Comparison of ENCODE assay signal across 8 cellular contexts in the genomic region with DNA sequence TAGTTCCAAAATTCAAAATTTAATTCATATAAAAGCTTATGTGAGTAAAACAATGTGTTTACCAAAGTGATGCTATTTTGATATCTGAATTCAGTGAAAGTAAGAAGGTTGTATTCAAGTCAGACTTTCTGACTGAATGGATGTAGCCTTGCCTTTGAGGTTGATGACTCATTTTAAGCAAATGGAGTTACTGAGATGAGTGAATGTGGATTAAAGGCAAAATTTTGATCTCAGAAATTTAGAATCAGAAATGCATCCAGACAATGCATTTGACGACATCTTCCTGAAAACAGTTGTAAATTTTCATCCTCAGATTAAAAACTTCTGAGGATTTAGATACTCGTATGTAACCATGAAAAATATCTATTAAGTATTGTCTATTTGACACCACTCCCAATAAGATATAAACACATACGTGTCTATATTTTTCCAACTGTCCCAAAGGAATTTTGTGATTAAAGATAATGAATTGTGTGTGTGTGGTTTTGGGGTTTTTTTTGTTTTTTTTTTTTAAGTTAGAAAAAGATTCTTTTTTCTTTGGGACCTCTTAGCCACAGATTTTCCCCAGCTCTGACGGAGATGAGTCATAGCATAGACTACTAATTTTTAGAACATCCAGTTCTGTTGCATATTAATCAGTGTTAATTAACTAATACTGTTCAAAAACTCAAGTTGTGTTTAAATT. TPM values are rescaled to one million over a fixed set of nuclear protein-coding genes. Genes with fewer than 3 reads are reported as not detected.
DNase-seq lines count a peak whose midpoint lies in the region; ATAC-seq and TF ChIP-seq lines count a peak whose summit lies in the region.

No MANE protein-coding gene starts in this region.

- H3K18ac ChIP-seq in mesenchymal stem cell (ENCODE audit: low read depth in 1 of 2, low read length in 2 of 2): no peak overlapping the region

- no peak overlapping the region for H2BK12ac ChIP-seq in mesenchymal stem cell (ENCODE audit: low read length in 2 of 2)

- H2BK15ac ChIP-seq in mesenchymal stem cell (ENCODE audit: low read depth, poor library complexity, severe bottlenecking): no peak overlapping the region

- H2AFZ ChIP-seq in mesenchymal stem cell (ENCODE audit: low read depth, low read length): no peak overlapping the region

- TF ChIP-seq CTCF in osteocyte (IDR thresholded peaks at IDR 0.05): no peak

- peak; percentile 68 for ATAC-seq in GM18520 (IDR thresholded peaks at IDR 0.05; ENCODE audit: unreplicated experiment)
- ATAC-seq in HG02759 (IDR thresholded peaks at IDR 0.05; ENCODE audit: unreplicated experiment): peak; percentile 85

- H3K4me3 ChIP-seq in mesenchymal stem cell (ENCODE audit: insufficient read depth in 1 of 2, low read depth in 1 of 2, low read length in 2 of 2): no peak overlapping the region

- POLR2A ChIA-PET in HEK293T (lab: Yijun Ruan, JAX): interaction anchor here (1.1 kb wide), 1 partner anchor 34 kb away, joined by 3 read pairs; no protein-coding TSS in a partner anchor

- DNase-seq in RPMI7951 (ENCODE audit: low read depth): peak; percentile 72
- peak; percentile 58 for DNase-seq in mesenchymal stem cell
- no peak for DNase-seq in COR-L47 (lab: John Stamatoyannopoulos, UW)
- DNase-seq in HEK293T (ENCODE audit: extremely low spot score): no peak
- no peak for DNase-seq in COLO668 (lab: John Stamatoyannopoulos, UW; ENCODE audit: unreplicated experiment)
- DNase-seq in osteocyte (ENCODE audit: extremely low spot score, unreplicated experiment): no peak

- CTCF ChIA-PET in HEK293T (lab: Yijun Ruan, JAX): no interaction called here

- WGBS in mesenchymal stem cell: no CpG with 5 or more reads among the region's 4 CpGs

- H3K27ac ChIP-seq in mesenchymal stem cell (ENCODE audit: low read length, poor library complexity, severe bottlenecking): no peak overlapping the region

- no peaks in the 10 kb centered on the region for H3K9me3 Mint-ChIP-seq in osteocyte (ENCODE audit: unreplicated experiment)

- H3K79me1 ChIP-seq in mesenchymal stem cell (replicated peaks; ENCODE audit: low read length, poor library complexity, severe bottlenecking): peaks cover 7% of the 10 kb centered on the region

- H2AK5ac ChIP-seq in mesenchymal stem cell (ENCODE audit: low read length, severe bottlenecking): no peak overlapping the region

- H2BK120ac ChIP-seq in mesenchymal stem cell (ENCODE audit: low read depth, low read length): no peak overlapping the region

- no peak overlapping the region for H3K23ac ChIP-seq in mesenchymal stem cell (ENCODE audit: low read length in 2 of 2)

- no peak overlapping the region for H2BK5ac ChIP-seq in mesenchymal stem cell (ENCODE audit: low read depth, low read length, poor library complexity, severe bottlenecking)

- H3K4me3 Mint-ChIP-seq in osteocyte (ENCODE audit: unreplicated experiment): no peak overlapping the region

- H4K91ac ChIP-seq in mesenchymal stem cell (ENCODE audit: low read length): no peak overlapping the region

- H3K27me3 Mint-ChIP-seq in osteocyte (ENCODE audit: unreplicated experiment): no peaks in the 10 kb centered on the region

- H3K4ac ChIP-seq in mesenchymal stem cell (ENCODE audit: low read depth in 1 of 2, low read length in 2 of 2): no peak overlapping the region

- no peak overlapping the region for H3K4me2 ChIP-seq in mesenchymal stem cell (ENCODE audit: low read length, poor library complexity, severe bottlenecking)

- no peak overlapping the region for H3K14ac ChIP-seq in mesenchymal stem cell (ENCODE audit: low read length in 2 of 2)

- peaks cover 0 to 36% of the 10 kb centered on the region in 2 experiments for H3K36me3 ChIP-seq in mesenchymal stem cell (ENCODE audit: control insufficient read depth in 1 of 2, insufficient read depth in 2 of 2, low read depth in 1 of 2, low read length in 2 of 2)

- peaks cover 18% of the 10 kb centered on the region for H3K36me3 Mint-ChIP-seq in osteocyte (ENCODE audit: unreplicated experiment)

- no peaks in the 10 kb centered on the region for H3K9me3 ChIP-seq in mesenchymal stem cell (ENCODE audit: control insufficient read depth, low read length)

- no peak overlapping the region for H3K27ac Mint-ChIP-seq in osteocyte (ENCODE audit: unreplicated experiment)

- H3K27me3 ChIP-seq in mesenchymal stem cell (ENCODE audit: control insufficient read depth in 1 of 2, insufficient read depth in 1 of 2, low read length in 2 of 2): no peaks in the 10 kb centered on the region

- no peaks in the 10 kb centered on the region for H3K4me1 ChIP-seq in mesenchymal stem cell (ENCODE audit: control insufficient read depth, insufficient read depth, low read depth, low read length)

- H3K9ac ChIP-seq in mesenchymal stem cell (ENCODE audit: low read length): peak overlapping the region; percentile 36

- no peak overlapping the region for H4K8ac ChIP-seq in mesenchymal stem cell (ENCODE audit: low read length)

- H3K4me1 Mint-ChIP-seq in osteocyte (ENCODE audit: unreplicated experiment): peaks cover 37% of the 10 kb centered on the region

TF ChIP-seq in HEK293T, 16 proteins besides CTCF, POLR2A, EP300 and RAD21:
- TF ChIP-seq CTBP1 (IDR thresholded peaks at IDR 0.05; ENCODE audit: borderline replicate concordance): no peak
- no peak for TF ChIP-seq ARNT (IDR thresholded peaks at IDR 0.05)
- TF ChIP-seq, protein P1, sequence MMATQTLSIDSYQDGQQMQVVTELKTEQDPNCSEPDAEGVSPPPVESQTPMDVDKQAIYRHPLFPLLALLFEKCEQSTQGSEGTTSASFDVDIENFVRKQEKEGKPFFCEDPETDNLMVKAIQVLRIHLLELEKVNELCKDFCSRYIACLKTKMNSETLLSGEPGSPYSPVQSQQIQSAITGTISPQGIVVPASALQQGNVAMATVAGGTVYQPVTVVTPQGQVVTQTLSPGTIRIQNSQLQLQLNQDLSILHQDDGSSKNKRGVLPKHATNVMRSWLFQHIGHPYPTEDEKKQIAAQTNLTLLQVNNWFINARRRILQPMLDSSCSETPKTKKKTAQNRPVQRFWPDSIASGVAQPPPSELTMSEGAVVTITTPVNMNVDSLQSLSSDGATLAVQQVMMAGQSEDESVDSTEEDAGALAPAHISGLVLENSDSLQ (IDR thresholded peaks at IDR 0.05): no peak
- no peak for TF ChIP-seq L3MBTL2 (conservative IDR thresholded peaks at IDR 0.05)
- no peak for TF ChIP-seq NFRKB (IDR thresholded peaks at IDR 0.05)
- no peak for TF ChIP-seq BHLHE40 (IDR thresholded peaks at IDR 0.05; ENCODE audit: borderline replicate concordance)
- TF ChIP-seq HDGF (IDR thresholded peaks at IDR 0.05; ENCODE audit: borderline replicate concordance): no peak
- TF ChIP-seq ELF4 (IDR thresholded peaks at IDR 0.05): no peak
- TF ChIP-seq FOXK2 (IDR thresholded peaks at IDR 0.05): no peak
- TF ChIP-seq SP1 (IDR thresholded peaks at IDR 0.05): no peak
- TF ChIP-seq ZNF384 (IDR thresholded peaks at IDR 0.05): no peak
- TF ChIP-seq FOXM1 (IDR thresholded peaks at IDR 0.05; ENCODE audit: borderline replicate concordance): no peak
- TF ChIP-seq TARDBP (IDR thresholded peaks at IDR 0.05): no peak
- TF ChIP-seq LEF1 (IDR thresholded peaks at IDR 0.05; ENCODE audit: borderline replicate concordance): no peak
- no peak for TF ChIP-seq FOXA1 (IDR thresholded peaks at IDR 0.05)
- no peak for TF ChIP-seq SUZ12 (IDR thresholded peaks at IDR 0.05)

RNA-seq across cellular contexts. Expression of a gene that starts 34.4 kb away (rescaled TPM):
- 16.6 and 19.1 TPM in 2 replicates for total RNA-seq in RPMI7951 (2014; rRNA removed; shearing (Covaris generic))
- 15.1 TPM for polyA plus RNA-seq in mesenchymal stem cell (2013, experiment 1 of 2)
- polyA plus RNA-seq in mesenchymal stem cell (2013, experiment 2 of 2): 15.8 TPM
- 27.9 and 28.8 TPM in 2 replicates for total RNA-seq in osteocyte

Comparison
In these comparisons a context has a peak if more than half of its experiments do, and no peak if none do; other contexts are left out.
1. DNase-seq: peak in RPMI7951 (single experiment) and mesenchymal stem cell (single experiment); none in COR-L47 (single experiment), HEK293T (single experiment), COLO668 (single experiment) and osteocyte (single experiment).